17 cellular contexts compared by ENCODE assay signal in genomic region chr9:131717719-131718460, GRCh38. TPM values are rescaled to one million over a fixed set of nuclear protein-coding genes. Genes with fewer than 3 reads are reported as not detected.
DNase-seq lines count a peak whose midpoint lies in the region; ATAC-seq and TF ChIP-seq lines count a peak whose summit lies in the region.
"Had no signal": no experiment of that assay in that cellular context is flagged by ENCODE, and none has a peak within 500 bp of the region (broad histone marks: within the 10 kb centered on the region; RNA-seq: fewer than 3 reads in every experiment).

No MANE protein-coding gene starts in this region.

- no peak overlapping the region for H3K9ac ChIP-seq in BLaER1

- no peaks in the 10 kb centered on the region for H3K27me3 Mint-ChIP-seq in nephron progenitor cell (ENCODE audit: low read depth, poor library complexity)

- no TSS peak for BruUV-seq in A673 (replicated peaks; lab: Mats Ljungman, UMichigan)

- no peak overlapping the region for H3K4me2 ChIP-seq in BLaER1

- no peak for ATAC-seq in GM19397 (IDR thresholded peaks at IDR 0.05; ENCODE audit: unreplicated experiment)
- no peak for ATAC-seq in gastroesophageal sphincter

- H3K9me3 ChIP-seq in BLaER1 = no peaks in the 10 kb centered on the region
- H3K9me3 ChIP-seq in HEK293 (ENCODE audit: control insufficient read depth, insufficient read depth, low read depth, low read length) = no peaks in the 10 kb centered on the region
- H3K9me3 ChIP-seq in A673 (ENCODE audit: low read depth, low read length, poor library complexity, severe bottlenecking) = no peaks in the 10 kb centered on the region
- H3K9me3 ChIP-seq in gastroesophageal sphincter = no peaks in the 10 kb centered on the region
- H3K9me3 ChIP-seq: SJSA1, spleen had no signal

- POLR2A ChIA-PET in HEK293 (lab: Yijun Ruan, JAX) (no interaction called here), A673 (lab: Charles Lee; ENCODE audit: low non-redundant PET) (interaction anchor here (0.6 kb wide), 1 partner anchor 165 kb away, joined by 7 read pairs; no protein-coding TSS in a partner anchor)

- no peak overlapping the region for H3K4me3 ChIP-seq in BLaER1
- H3K4me3 ChIP-seq in HEK293 (ENCODE audit: low read depth, low read length) = no peak overlapping the region
- no peak overlapping the region for H3K4me3 ChIP-seq in A673 (ENCODE audit: low read depth, low read length, poor library complexity, severe bottlenecking)
- H3K4me3 ChIP-seq in gastroesophageal sphincter = no peak overlapping the region
- H3K4me3 ChIP-seq: SJSA1, spleen had no signal

- no peak for DNase-seq in nephron progenitor cell
- no peak for DNase-seq in A673 (ENCODE audit: low spot score)
- no peak for DNase-seq in glomerular visceral epithelial cell (ENCODE audit: extremely low spot score)
- DNase-seq: activated CD8-positive, alpha-beta memory T cell treated with anti-CD3 and anti-CD28 coated beads, Interleukin-2, amount 50 U/mL, for 4 hours; anterior cingulate cortex; DMS79 treated with DMSO at 0.1 percent for 48 hours; H7; KG1; mammary epithelial cell; NCI-H446; spleen had no signal

- CTCF ChIA-PET in HEK293 (lab: Yijun Ruan, JAX) (interaction anchor here (0.5 to 1.2 kb wide), 3 partner anchors 11 to 39 kb away, joined by 3 to 5 read pairs (median 4); no protein-coding TSS in a partner anchor), A673 (lab: Charles Lee) (no interaction called here)

- no peak for TF ChIP-seq EP300 in gastroesophageal sphincter (IDR thresholded peaks at IDR 0.05)

- H3K36me3 Mint-ChIP-seq in nephron progenitor cell (ENCODE audit: low read depth) = peaks cover 24% of the 10 kb centered on the region

- H3K27ac Mint-ChIP-seq in nephron progenitor cell = peak overlapping the region; percentile 68

- peaks cover 100% of the 10 kb centered on the region for H4K20me1 ChIP-seq in BLaER1

- H3K4me1 ChIP-seq in BLaER1 (peaks cover 64% of the 10 kb centered on the region), HEK293 (ENCODE audit: control insufficient read depth, insufficient read depth, low read length) (no peaks in the 10 kb centered on the region), A673 (ENCODE audit: insufficient read depth, low read length, poor library complexity, severe bottlenecking) (no peaks in the 10 kb centered on the region), gastroesophageal sphincter (peaks cover 9 to 84% (median 26%) of the 10 kb centered on the region in 3 donors)

- WGBS in gastroesophageal sphincter (ENCODE audit: low coverage in 1 of 2), 2 donors = 85 to 90% methylated on average over 9 to 14 of the region's 14 CpGs

- H3K36me3 ChIP-seq in BLaER1 (peaks cover 72% of the 10 kb centered on the region), HEK293 (ENCODE audit: control insufficient read depth in 2 of 2, insufficient read depth in 1 of 2, low read length in 2 of 2) (peaks cover 0 to 4% of the 10 kb centered on the region in 2 experiments; a peak in 1 of 3 replicates), A673 (ENCODE audit: insufficient read depth, low read length, poor library complexity, severe bottlenecking) (no peaks in the 10 kb centered on the region), gastroesophageal sphincter (no peaks in the 10 kb centered on the region)
- H3K36me3 ChIP-seq: SJSA1 had no signal

- intact Hi-C loops in A673 (cut with micrococcal nuclease; ENCODE audit: unreplicated experiment) = no loop called here

- no peak overlapping the region for H3K4me3 Mint-ChIP-seq in nephron progenitor cell

- H3K27ac ChIP-seq in BLaER1 (0 out of 2 replicates have a peak overlapping the region, but pooled peaks have one; percentile 2), HEK293 (ENCODE audit: extremely low read depth, low read depth, low read length) (no peak overlapping the region), cingulate gyrus (ENCODE audit: low read depth, low read length) (peak overlapping the region; percentile 1), A673 (ENCODE audit: low read depth, low read length, poor library complexity, severe bottlenecking) (no peak overlapping the region), gastroesophageal sphincter (peak overlapping the region in 2 of 4 donors; percentile 12 to 85)
- H3K27ac ChIP-seq: SJSA1 had no signal

- H3K9me3 Mint-ChIP-seq in nephron progenitor cell = no peaks in the 10 kb centered on the region

- H3K27me3 ChIP-seq in BLaER1 (no peaks in the 10 kb centered on the region), A673 (replicated peaks; ENCODE audit: insufficient read depth, low read depth, low read length, poor library complexity) (no peaks in the 10 kb centered on the region), gastroesophageal sphincter (no peaks in the 10 kb centered on the region)
- H3K27me3 ChIP-seq: SJSA1, spleen had no signal

- TF ChIP-seq CTCF in HEK293 (tag by site-specific recombination; IDR thresholded peaks at IDR 0.05) = no peak
- no peak for TF ChIP-seq CTCF in nephron progenitor cell (IDR thresholded peaks at IDR 0.05)
- TF ChIP-seq CTCF in A673 (conservative IDR thresholded peaks at IDR 0.05; ENCODE audit: low read depth, low read length) = no peak
- TF ChIP-seq CTCF in gastroesophageal sphincter (IDR thresholded peaks at IDR 0.05) = no peak

- no peak for TF ChIP-seq POLR2A in gastroesophageal sphincter (IDR thresholded peaks at IDR 0.05)

- H3K4me1 Mint-ChIP-seq in nephron progenitor cell = peaks cover 27% of the 10 kb centered on the region

TF ChIP-seq in HEK293, 187 proteins besides CTCF, POLR2A, EP300 and RAD21:
- no peak for TF ChIP-seq HOXC10 (CRISPR knock-in tag; IDR thresholded peaks at IDR 0.05)
- peak; percentile 76 for TF ChIP-seq ZNF18 (tag by site-specific recombination; IDR thresholded peaks at IDR 0.05)

RNA-seq across cellular contexts. Expression of gene RAPGEF1, which starts 22.0 kb away (rescaled TPM):
- total RNA-seq in A673 (2021) (56.4 and 61.5 TPM in 2 replicates), gastroesophageal sphincter (100 to 1,000 TPM in 1 of 4 donors, 10 to 100 TPM in 3; 47.5 to 162 (median 77.6) TPM)

Comparison
In these comparisons a context has a peak if more than half of its experiments do, and no peak if none do; other contexts are left out.
1. H3K27ac ChIP-seq: peak in BLaER1 (single experiment) and cingulate gyrus (single experiment); none in HEK293 (single experiment) and A673 (single experiment).